In genomic region chr2:40451926-40452605, GRCh38 we compare ENCODE assay signal across 8 cellular contexts. TPM values are rescaled to one million over a fixed set of nuclear protein-coding genes. Genes with fewer than 3 reads are reported as not detected.
DNase-seq lines count a peak whose midpoint lies in the region; ATAC-seq, FAIRE-seq and TF ChIP-seq lines count a peak whose summit lies in the region.

SLC8A1 (minus strand) TSS chr2:40452090.

- DNase-seq in NCI-H82 (lab: John Stamatoyannopoulos, UW) = peak; percentile 77
- DNase-seq in NCI-H82 treated with DMSO at 0.1 percent for 48 hours (lab: John Stamatoyannopoulos, UW; ENCODE audit: unreplicated experiment) = no peak
- peak; percentile 12 to 40 for DNase-seq in activated T-cell treated with anti-CD3 and anti-CD28 coated beads, Interleukin-2, amount 50 U/mL, for 72 hours
- peak; percentile 48 to 54 for DNase-seq in cardiac muscle cell (ENCODE audit: low read depth in 1 of 2, low spot score in 1 of 2)
- DNase-seq in pancreas = peak in 2 of 6 donors; percentile 40 to 66

- peak within 1 kb of the TSS; percentile 17 for H3K4me3 ChIP-seq in cardiac muscle cell
- H3K4me3 ChIP-seq in pancreas = peak within 1 kb of the TSS in 3 of 4 donors; percentile 12 to 49 (median 16)

- H3K27me3 ChIP-seq in cardiac muscle cell (no peaks in the 10 kb centered on the region), pancreas (peaks cover 0 to 6% (median 0%) of the 10 kb centered on the region in 4 donors)

- FAIRE-seq in pancreas (lab: Jason Lieb, UNC) = no peak

- H3K4me3 Mint-ChIP-seq in activated T-cell treated with anti-CD3 and anti-CD28 coated beads, Interleukin-2, amount 50 U/mL, for 72 hours = peak within 1 kb of the TSS; percentile 76 to 93

- intact Hi-C loops in pancreas (cut with DNase I) = no loop called here

- peaks cover 0 to 3% of the 10 kb centered on the region in 2 donors for H3K9me3 Mint-ChIP-seq in activated T-cell treated with anti-CD3 and anti-CD28 coated beads, Interleukin-2, amount 50 U/mL, for 72 hours

- H3K27ac ChIP-seq in KOPT-K1 (ENCODE audit: low read depth, low read length, poor library complexity, severe bottlenecking) (peak within 1 kb of the TSS; percentile 18), cardiac muscle cell (peak within 1 kb of the TSS; percentile 75), pancreas (peak within 1 kb of the TSS in 2 of 4 donors; percentile 44 to 50)

- H3K27ac Mint-ChIP-seq in activated T-cell treated with anti-CD3 and anti-CD28 coated beads, Interleukin-2, amount 50 U/mL, for 72 hours = no peak within 1 kb of the TSS

- H3K27me3 Mint-ChIP-seq in activated T-cell treated with anti-CD3 and anti-CD28 coated beads, Interleukin-2, amount 50 U/mL, for 72 hours (ENCODE audit: low read depth) = peaks cover 52% of the 10 kb centered on the region

- TF ChIP-seq CTCF in cardiac muscle cell (IDR thresholded peaks at IDR 0.05; ENCODE audit: low read depth, low read length) (no peak), pancreas (IDR thresholded peaks at IDR 0.05) (no peak)

- H3K9me3 ChIP-seq in KOPT-K1 (ENCODE audit: insufficient read depth, low read length, poor library complexity, severe bottlenecking) (no peaks in the 10 kb centered on the region), cardiac muscle cell (ENCODE audit: low read depth) (no peaks in the 10 kb centered on the region), pancreas (no peaks in the 10 kb centered on the region)

- peak; percentile 54 to 71 for ATAC-seq in activated T-cell treated with anti-CD3 and anti-CD28 coated beads, Interleukin-2, amount 50 U/mL, for 72 hours (replicated peaks in 1 of 2)
- ATAC-seq in pancreas (peak in 3 of 4 donors; percentile 49 to 65 (median 49)), HG03521 (IDR thresholded peaks at IDR 0.05; ENCODE audit: unreplicated experiment) (no peak), HG02610 (IDR thresholded peaks at IDR 0.05; ENCODE audit: unreplicated experiment) (no peak)

- no peaks in the 10 kb centered on the region for H3K36me3 ChIP-seq in KOPT-K1 (ENCODE audit: insufficient read depth, low read length)
- peaks cover 2% of the 10 kb centered on the region for H3K36me3 ChIP-seq in cardiac muscle cell
- no peaks in the 10 kb centered on the region for H3K36me3 ChIP-seq in pancreas

- H3K4me1 ChIP-seq in cardiac muscle cell (ENCODE audit: low read depth) (peaks cover 48% of the 10 kb centered on the region), pancreas (no peaks in the 10 kb centered on the region)

- peaks cover 4 to 6% of the 10 kb centered on the region in 2 donors for H3K36me3 Mint-ChIP-seq in activated T-cell treated with anti-CD3 and anti-CD28 coated beads, Interleukin-2, amount 50 U/mL, for 72 hours (ENCODE audit: insufficient read depth in 2 of 2)

- H3K4me1 Mint-ChIP-seq in activated T-cell treated with anti-CD3 and anti-CD28 coated beads, Interleukin-2, amount 50 U/mL, for 72 hours (ENCODE audit: low read depth) = peaks cover 27% of the 10 kb centered on the region

- 2 to 3% methylated on average over 58 to 82 of the region's 82 CpGs for WGBS in pancreas, 2 donors

RNA-seq across cellular contexts. Expression of gene SLC8A1, which starts in this region (rescaled TPM):
- 1 to 10 TPM in 1 of 2 donors, under 1 TPM in 1; 0.58 to 1.9 TPM for total RNA-seq in activated T-cell treated with anti-CD3 and anti-CD28 coated beads, Interleukin-2, amount 50 U/mL, for 72 hours
- 492 and 682 TPM in 2 replicates for total RNA-seq in cardiac muscle cell
- polyA plus RNA-seq in cardiac muscle cell = 103 and 173 TPM in 2 replicates
- total RNA-seq in pancreas = 10 to 100 TPM in 1 of 6 donors, 1 to 10 TPM in 5; 1.6 to 12.4 (median 3.8) TPM
- 1 to 10 TPM in 1 of 2 donors, under 1 TPM in 1; 0.19 to 1.0 TPM for polyA plus RNA-seq in pancreas

Comparison
In these comparisons a context has a peak if more than half of its experiments do, and no peak if none do; other contexts are left out.
1. RNA of gene SLC8A1 (total RNA-seq): 492 to 682 TPM in cardiac muscle cell; 1.6 to 12.4 TPM in pancreas and 0.58 to 1.9 TPM in activated T-cell treated with anti-CD3 and anti-CD28 coated beads, Interleukin-2, amount 50 U/mL, for 72 hours; every median in the first group is over 10 times any median in the second.
2. RNA of gene SLC8A1 (polyA plus RNA-seq): 103 to 173 TPM in cardiac muscle cell; 0.19 to 1.0 TPM in pancreas; every median in the first group is over 10 times any median in the second.
3. ATAC-seq: peak in activated T-cell treated with anti-CD3 and anti-CD28 coated beads, Interleukin-2, amount 50 U/mL, for 72 hours (2 of 2) and pancreas (3 of 4); none in HG03521 (single experiment) and HG02610 (single experiment).